Comparison of ENCODE assay signal across 32 cellular contexts in genomic region chr21:32867587-32867986, GRCh38.
"Had no signal": no experiment of that assay in that cellular context is flagged by ENCODE, and none has a peak within 500 bp of the region (broad histone marks: within the 10 kb centered on the region; RNA-seq: fewer than 3 reads in every experiment).

No MANE protein-coding gene starts in this region.

- H3K36me3 Mint-ChIP-seq: naive thymus-derived CD4-positive, alpha-beta T cell; stimulated activated memory B cell treated with anti-CD40 and anti-IgM and Interleukin-4, amounts not matched to agents 10 μg/mL and 1 μg/mL and 100 μg/mL, for 72 hours had no signal

- H3K4me3 Mint-ChIP-seq: activated CD4-positive, alpha-beta memory T cell treated with anti-CD3 and anti-CD28 coated beads, Interleukin-2, amount 10 ng/mL, durations not matched to agents 7 days and 5 days; activated CD4-positive, alpha-beta T cell treated with anti-CD3 and anti-CD28 coated beads, Interleukin-2, amount 10 ng/mL, durations not matched to agents 24 days and 14 days; activated T-cell treated with anti-CD3 and anti-CD28 coated beads, Interleukin-2, amount 50 U/mL, for 24 hours; activated T-helper 17 cell treated with anti-CD3 and anti-CD28 coated beads, Interleukin-2, amount 50 U/mL, for 72 hours; naive thymus-derived CD4-positive, alpha-beta T cell; stimulated activated memory B cell treated with anti-CD40 and anti-IgM and Interleukin-4, amounts not matched to agents 10 μg/mL and 1 μg/mL and 100 μg/mL, for 72 hours; stimulated activated naive CD8-positive, alpha-beta T cell treated with anti-CD3 and anti-CD28 coated beads, Interleukin-15, amount 100 ng/mL, for 72 hours; T-helper 1 cell treated with Interleukin-12 subunit alpha and Interleukin-12 subunit beta and Interleukin-4 antibody, amounts not matched to agents 30 μg/mL and 1 μg/mL, for 36 hours had no signal

- H3K4me1 ChIP-seq: pancreas, prostate gland, sigmoid colon, thyroid gland, upper lobe of right lung had no signal

- DNase-seq: activated CD4-positive, alpha-beta memory T cell treated with anti-CD3 and anti-CD28 coated beads, Interleukin-2, amount 10 ng/mL, durations not matched to agents 7 days and 5 days; activated CD4-positive, alpha-beta T cell treated with anti-CD3 and anti-CD28 coated beads, Interleukin-2, amount 10 ng/mL, durations not matched to agents 24 days and 14 days; activated CD8-positive, alpha-beta memory T cell treated with anti-CD3 and anti-CD28 coated beads, Interleukin-2, amount 50 U/mL, for 48 hours; activated gamma-delta T cell treated with Interleukin-2 at 50 U/mL for 16 hours; activated naive CD4-positive, alpha-beta T cell treated with anti-CD3 and anti-CD28 coated beads, Interleukin-2, amount 50 U/mL, for 16 hours; activated T-cell treated with anti-CD3 and anti-CD28 coated beads, Interleukin-2, amount 50 U/mL, for 24 hours; amniotic stem cell; brain microvascular endothelial cell; caudate nucleus; cortex of kidney; head of caudate nucleus; hippocampal formation; kidney; midbrain; naive thymus-derived CD4-positive, alpha-beta T cell; nucleus accumbens; pancreas; sigmoid colon; small intestine; stimulated activated CD4-positive, alpha-beta T cell treated with anti-CD3 and anti-CD28 coated beads, Interleukin-1b, Interleukin-23, amount 100 ng/mL, for 48 hours; stimulated activated CD4-positive, alpha-beta T cell treated with anti-CD3 and anti-CD28 coated beads, Interleukin-4, amount 100 ng/mL, for 4 hours; stimulated activated CD8-positive, alpha-beta memory T cell treated with anti-CD3 and anti-CD28 coated beads, Interleukin-4, amount 100 ng/mL, for 48 hours; stimulated activated naive CD8-positive, alpha-beta T cell treated with anti-CD3 and anti-CD28 coated beads, Interleukin-15, amount 100 ng/mL, for 72 hours; substantia nigra; T-helper 9 cell; thyroid gland; upper lobe of right lung had no signal

- H3K36me3 ChIP-seq: brain microvascular endothelial cell, pancreas, prostate gland, sigmoid colon, thyroid gland, upper lobe of right lung had no signal

- H3K4me3 ChIP-seq: pancreas, prostate gland, sigmoid colon, thyroid gland, upper lobe of right lung had no signal

- H3K9me3 Mint-ChIP-seq: activated CD4-positive, alpha-beta memory T cell treated with anti-CD3 and anti-CD28 coated beads, Interleukin-2, amount 10 ng/mL, durations not matched to agents 7 days and 5 days; activated CD4-positive, alpha-beta T cell treated with anti-CD3 and anti-CD28 coated beads, Interleukin-2, amount 10 ng/mL, durations not matched to agents 24 days and 14 days; activated T-cell treated with anti-CD3 and anti-CD28 coated beads, Interleukin-2, amount 50 U/mL, for 24 hours; activated T-helper 17 cell treated with anti-CD3 and anti-CD28 coated beads, Interleukin-2, amount 50 U/mL, for 72 hours; stimulated activated memory B cell treated with anti-CD40 and anti-IgM and Interleukin-4, amounts not matched to agents 10 μg/mL and 1 μg/mL and 100 μg/mL, for 72 hours; stimulated activated naive CD8-positive, alpha-beta T cell treated with anti-CD3 and anti-CD28 coated beads, Interleukin-15, amount 100 ng/mL, for 72 hours; T-helper 1 cell treated with Interleukin-12 subunit alpha and Interleukin-12 subunit beta and Interleukin-4 antibody, amounts not matched to agents 30 μg/mL and 1 μg/mL, for 36 hours had no signal

- H3K27me3 Mint-ChIP-seq: stimulated activated naive CD8-positive, alpha-beta T cell treated with anti-CD3 and anti-CD28 coated beads, Interleukin-15, amount 100 ng/mL, for 72 hours had no signal

- H3K4me1 Mint-ChIP-seq: activated CD4-positive, alpha-beta memory T cell treated with anti-CD3 and anti-CD28 coated beads, Interleukin-2, amount 10 ng/mL, durations not matched to agents 7 days and 5 days; activated CD4-positive, alpha-beta T cell treated with anti-CD3 and anti-CD28 coated beads, Interleukin-2, amount 10 ng/mL, durations not matched to agents 24 days and 14 days; activated T-helper 17 cell treated with anti-CD3 and anti-CD28 coated beads, Interleukin-2, amount 50 U/mL, for 72 hours; naive thymus-derived CD4-positive, alpha-beta T cell; stimulated activated memory B cell treated with anti-CD40 and anti-IgM and Interleukin-4, amounts not matched to agents 10 μg/mL and 1 μg/mL and 100 μg/mL, for 72 hours; stimulated activated naive CD8-positive, alpha-beta T cell treated with anti-CD3 and anti-CD28 coated beads, Interleukin-15, amount 100 ng/mL, for 72 hours had no signal

- ATAC-seq: activated T-helper 17 cell treated with anti-CD3 and anti-CD28 coated beads, Interleukin-2, amount 50 U/mL, for 72 hours; naive thymus-derived CD4-positive, alpha-beta T cell; pancreas; stimulated activated memory B cell treated with anti-CD40 and anti-IgM and Interleukin-4, amounts not matched to agents 10 μg/mL and 1 μg/mL and 100 μg/mL, for 72 hours; stimulated activated naive CD8-positive, alpha-beta T cell treated with anti-CD3 and anti-CD28 coated beads, Interleukin-15, amount 100 ng/mL, for 72 hours; upper lobe of right lung had no signal

- H3K27me3 ChIP-seq: brain microvascular endothelial cell, pancreas, sigmoid colon, thyroid gland had no signal

- H3K27ac ChIP-seq: brain microvascular endothelial cell, pancreas, prostate gland, sigmoid colon, thyroid gland, upper lobe of right lung, VCaP had no signal

- H3K27ac Mint-ChIP-seq: activated CD4-positive, alpha-beta memory T cell treated with anti-CD3 and anti-CD28 coated beads, Interleukin-2, amount 10 ng/mL, durations not matched to agents 7 days and 5 days; activated CD4-positive, alpha-beta T cell treated with anti-CD3 and anti-CD28 coated beads, Interleukin-2, amount 10 ng/mL, durations not matched to agents 24 days and 14 days; activated T-cell treated with anti-CD3 and anti-CD28 coated beads, Interleukin-2, amount 50 U/mL, for 24 hours; activated T-helper 17 cell treated with anti-CD3 and anti-CD28 coated beads, Interleukin-2, amount 50 U/mL, for 72 hours; stimulated activated memory B cell treated with anti-CD40 and anti-IgM and Interleukin-4, amounts not matched to agents 10 μg/mL and 1 μg/mL and 100 μg/mL, for 72 hours; stimulated activated naive CD8-positive, alpha-beta T cell treated with anti-CD3 and anti-CD28 coated beads, Interleukin-15, amount 100 ng/mL, for 72 hours; T-helper 1 cell treated with Interleukin-12 subunit alpha and Interleukin-12 subunit beta and Interleukin-4 antibody, amounts not matched to agents 30 μg/mL and 1 μg/mL, for 36 hours had no signal

- H3K9me3 ChIP-seq: pancreas, prostate gland, sigmoid colon, thyroid gland, upper lobe of right lung had no signal
